In the genomic region with DNA sequence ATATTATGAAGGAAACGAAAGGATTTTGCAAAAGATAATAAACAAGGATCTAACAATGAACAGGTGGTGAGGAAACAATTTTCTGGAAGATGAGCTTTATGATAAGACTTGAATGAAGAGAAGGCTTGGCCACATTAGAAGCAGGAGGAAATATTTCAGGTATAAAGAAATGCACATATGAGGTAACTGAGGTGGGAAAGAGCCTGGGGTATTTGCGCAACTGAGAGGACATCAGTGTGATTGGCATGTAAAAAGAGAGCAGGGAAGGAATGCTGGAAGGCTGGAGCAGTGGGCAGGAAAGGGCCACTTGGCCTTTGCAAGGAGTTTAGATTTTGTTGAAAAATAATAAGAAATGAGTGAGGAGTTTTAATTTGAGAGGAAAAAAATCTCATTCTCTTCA, we compare ENCODE assay signal across 2 cellular contexts.
TF ChIP-seq lines count a peak whose summit lies in the region.

No MANE protein-coding gene starts in this region.

TF ChIP-seq in GM23338, 12 proteins besides CTCF, POLR2A, EP300 and RAD21 (continued from another document):
- TF ChIP-seq EZH2phosphoT487 (IDR thresholded peaks at IDR 0.05; ENCODE audit: unreplicated experiment) (no peak), ZNF331 (CRISPR knock-in tag; IDR thresholded peaks at IDR 0.05; ENCODE audit: low read depth) (no peak), ZNF114 (CRISPR knock-in tag; IDR thresholded peaks at IDR 0.05) (no peak), EZH2 (IDR thresholded peaks at IDR 0.05; ENCODE audit: low read depth, unreplicated experiment) (no peak), NANOG (IDR thresholded peaks at IDR 0.05; ENCODE audit: borderline replicate concordance) (no peak)
- TF ChIP-seq, protein P1, sequence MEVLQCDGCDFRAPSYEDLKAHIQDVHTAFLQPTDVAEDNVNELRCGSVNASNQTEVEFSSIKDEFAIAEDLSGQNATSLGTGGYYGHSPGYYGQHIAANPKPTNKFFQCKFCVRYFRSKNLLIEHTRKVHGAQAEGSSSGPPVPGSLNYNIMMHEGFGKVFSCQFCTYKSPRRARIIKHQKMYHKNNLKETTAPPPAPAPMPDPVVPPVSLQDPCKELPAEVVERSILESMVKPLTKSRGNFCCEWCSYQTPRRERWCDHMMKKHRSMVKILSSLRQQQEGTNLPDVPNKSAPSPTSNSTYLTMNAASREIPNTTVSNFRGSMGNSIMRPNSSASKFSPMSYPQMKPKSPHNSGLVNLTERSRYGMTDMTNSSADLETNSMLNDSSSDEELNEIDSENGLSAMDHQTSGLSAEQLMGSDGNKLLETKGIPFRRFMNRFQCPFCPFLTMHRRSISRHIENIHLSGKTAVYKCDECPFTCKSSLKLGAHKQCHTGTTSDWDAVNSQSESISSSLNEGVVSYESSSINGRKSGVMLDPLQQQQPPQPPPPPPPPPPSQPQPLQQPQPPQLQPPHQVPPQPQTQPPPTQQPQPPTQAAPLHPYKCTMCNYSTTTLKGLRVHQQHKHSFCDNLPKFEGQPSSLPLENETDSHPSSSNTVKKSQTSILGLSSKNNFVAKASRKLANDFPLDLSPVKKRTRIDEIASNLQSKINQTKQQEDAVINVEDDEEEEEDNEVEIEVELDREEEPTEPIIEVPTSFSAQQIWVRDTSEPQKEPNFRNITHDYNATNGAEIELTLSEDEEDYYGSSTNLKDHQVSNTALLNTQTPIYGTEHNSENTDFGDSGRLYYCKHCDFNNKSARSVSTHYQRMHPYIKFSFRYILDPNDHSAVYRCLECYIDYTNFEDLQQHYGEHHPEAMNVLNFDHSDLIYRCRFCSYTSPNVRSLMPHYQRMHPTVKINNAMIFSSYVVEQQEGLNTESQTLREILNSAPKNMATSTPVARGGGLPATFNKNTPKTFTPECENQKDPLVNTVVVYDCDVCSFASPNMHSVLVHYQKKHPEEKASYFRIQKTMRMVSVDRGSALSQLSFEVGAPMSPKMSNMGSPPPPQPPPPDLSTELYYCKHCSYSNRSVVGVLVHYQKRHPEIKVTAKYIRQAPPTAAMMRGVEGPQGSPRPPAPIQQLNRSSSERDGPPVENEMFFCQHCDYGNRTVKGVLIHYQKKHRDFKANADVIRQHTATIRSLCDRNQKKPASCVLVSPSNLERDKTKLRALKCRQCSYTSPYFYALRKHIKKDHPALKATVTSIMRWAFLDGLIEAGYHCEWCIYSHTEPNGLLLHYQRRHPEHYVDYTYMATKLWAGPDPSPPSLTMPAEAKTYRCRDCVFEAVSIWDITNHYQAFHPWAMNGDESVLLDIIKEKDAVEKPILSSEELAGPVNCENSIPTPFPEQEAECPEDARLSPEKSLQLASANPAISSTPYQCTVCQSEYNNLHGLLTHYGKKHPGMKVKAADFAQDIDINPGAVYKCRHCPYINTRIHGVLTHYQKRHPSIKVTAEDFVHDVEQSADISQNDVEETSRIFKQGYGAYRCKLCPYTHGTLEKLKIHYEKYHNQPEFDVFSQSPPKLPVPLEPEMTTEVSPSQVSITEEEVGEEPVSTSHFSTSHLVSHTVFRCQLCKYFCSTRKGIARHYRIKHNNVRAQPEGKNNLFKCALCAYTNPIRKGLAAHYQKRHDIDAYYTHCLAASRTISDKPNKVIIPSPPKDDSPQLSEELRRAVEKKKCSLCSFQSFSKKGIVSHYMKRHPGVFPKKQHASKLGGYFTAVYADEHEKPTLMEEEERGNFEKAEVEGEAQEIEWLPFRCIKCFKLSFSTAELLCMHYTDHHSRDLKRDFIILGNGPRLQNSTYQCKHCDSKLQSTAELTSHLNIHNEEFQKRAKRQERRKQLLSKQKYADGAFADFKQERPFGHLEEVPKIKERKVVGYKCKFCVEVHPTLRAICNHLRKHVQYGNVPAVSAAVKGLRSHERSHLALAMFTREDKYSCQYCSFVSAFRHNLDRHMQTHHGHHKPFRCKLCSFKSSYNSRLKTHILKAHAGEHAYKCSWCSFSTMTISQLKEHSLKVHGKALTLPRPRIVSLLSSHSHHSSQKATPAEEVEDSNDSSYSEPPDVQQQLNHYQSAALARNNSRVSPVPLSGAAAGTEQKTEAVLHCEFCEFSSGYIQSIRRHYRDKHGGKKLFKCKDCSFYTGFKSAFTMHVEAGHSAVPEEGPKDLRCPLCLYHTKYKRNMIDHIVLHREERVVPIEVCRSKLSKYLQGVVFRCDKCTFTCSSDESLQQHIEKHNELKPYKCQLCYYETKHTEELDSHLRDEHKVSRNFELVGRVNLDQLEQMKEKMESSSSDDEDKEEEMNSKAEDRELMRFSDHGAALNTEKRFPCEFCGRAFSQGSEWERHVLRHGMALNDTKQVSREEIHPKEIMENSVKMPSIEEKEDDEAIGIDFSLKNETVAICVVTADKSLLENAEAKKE (CRISPR knock-in tag; IDR thresholded peaks at IDR 0.05): no peak

TF ChIP-seq in H1, 55 proteins besides CTCF, POLR2A, EP300 and RAD21 (continued from another document):
- no peak for TF ChIP-seq RNF2 (IDR thresholded peaks at IDR 0.05; ENCODE audit: borderline replicate concordance, low read depth, low read length, missing control alignments, poor library complexity, severe bottlenecking)
TF ChIP-seq in H1: peak in this region for 1.
